In the genomic region with DNA sequence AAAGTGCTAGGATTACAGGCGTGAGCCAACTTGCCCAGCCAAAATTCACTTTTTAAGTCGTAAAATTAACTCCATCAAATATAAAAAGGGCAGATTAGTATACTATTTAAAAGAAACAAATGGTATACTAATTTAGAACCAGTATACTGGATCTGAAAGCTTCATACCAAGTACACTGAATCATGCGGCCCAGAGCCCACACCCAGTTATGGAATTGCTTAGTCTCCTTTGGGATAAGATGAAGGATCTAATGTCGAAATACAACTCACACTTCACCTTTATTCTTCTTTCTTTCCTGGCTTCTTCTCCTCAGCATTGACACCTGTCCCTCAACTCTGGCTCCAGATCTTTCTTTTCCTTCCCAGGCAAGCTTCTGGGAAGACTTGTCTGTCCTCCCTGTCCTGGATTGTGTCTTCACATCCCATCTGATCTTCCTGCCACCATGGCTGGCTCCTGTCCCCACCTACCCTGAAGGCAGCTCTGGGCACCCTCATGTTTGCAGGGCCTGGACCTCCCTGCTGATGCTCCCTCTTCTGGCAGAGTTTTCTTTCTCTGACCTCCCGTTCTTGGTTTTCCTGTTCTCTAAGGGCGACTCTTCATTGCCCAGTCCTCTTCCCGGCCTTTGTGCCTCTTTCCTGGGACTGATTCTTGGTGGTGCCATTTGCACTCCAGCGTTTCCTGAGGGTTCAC, we compare ENCODE assay signal across 15 cellular contexts. TPM values are rescaled to one million over a fixed set of nuclear protein-coding genes. Genes with fewer than 3 reads are reported as not detected.
DNase-seq lines count a peak whose midpoint lies in the region; ATAC-seq and TF ChIP-seq lines count a peak whose summit lies in the region.
"Had no signal": no experiment of that assay in that cellular context is flagged by ENCODE, and none has a peak within 500 bp of the region (broad histone marks: within the 10 kb centered on the region; RNA-seq: fewer than 3 reads in every experiment).

No MANE protein-coding gene starts in this region.

- no peak overlapping the region for H3K4me3 ChIP-seq in AG04450 (ENCODE audit: low read depth, low read length)
- H3K4me3 ChIP-seq: BLaER1, uterus had no signal

- DNase-seq in AG04450 (ENCODE audit: low read depth, low spot score): no peak
- peak; percentile 32 for DNase-seq in GM20000 (ENCODE audit: low spot score)
- peak; percentile 11 for DNase-seq in SK-N-DZ (ENCODE audit: low spot score)
- peak in 1 of 2 donors; percentile 61 for DNase-seq in foreskin keratinocyte
- no peak for DNase-seq in NCI-H510A (lab: John Stamatoyannopoulos, UW)
- DNase-seq in progenitor cell of endocrine pancreas (ENCODE audit: low spot score, unreplicated experiment): no peak
- DNase-seq in T1000 (lab: John Stamatoyannopoulos, UW): no peak
- DNase-seq: activated CD4-positive, alpha-beta T cell treated with anti-CD3 and anti-CD28 coated beads for 48 hours; NCI-H1436 treated with DMSO at 0.1 percent for 48 hours; NCI-H69; stimulated activated naive CD4-positive, alpha-beta T cell; uterus had no signal

- H3K9me3 ChIP-seq in AG04450 (ENCODE audit: control insufficient read depth, insufficient read depth, low read length): no peaks in the 10 kb centered on the region
- H3K9me3 ChIP-seq: BLaER1, uterus had no signal

- peaks cover 70% of the 10 kb centered on the region for H3K27me3 Mint-ChIP-seq in progenitor cell of endocrine pancreas

- H3K27ac ChIP-seq in AG04450 (ENCODE audit: low read depth, low read length) (no peak overlapping the region), foreskin keratinocyte (no peak overlapping the region)
- H3K27ac ChIP-seq: BLaER1, uterus had no signal

- H3K4me1 ChIP-seq in foreskin keratinocyte: peaks cover 13% of the 10 kb centered on the region
- H3K4me1 ChIP-seq: uterus had no signal

- no peak overlapping the region for H3K27ac Mint-ChIP-seq in progenitor cell of endocrine pancreas
- H3K27ac Mint-ChIP-seq: activated T-helper 1 cell treated with anti-CD3 and anti-CD28 coated beads, Interleukin-12 subunit alpha, Interleukin-12 subunit beta, Interleukin-2, Interleukin-4 antibody, amounts not matched to agents 30 ng/mL and 10 ng/mL and 1 ng/mL, durations not matched to agents 14 hours and 24 hours and 36 hours had no signal

- H3K4me1 Mint-ChIP-seq in progenitor cell of endocrine pancreas (ENCODE audit: low read depth): peaks cover 40% of the 10 kb centered on the region

- H3K36me3 Mint-ChIP-seq in progenitor cell of endocrine pancreas (ENCODE audit: insufficient read depth): no peaks in the 10 kb centered on the region

- no peak overlapping the region for H3K4me3 Mint-ChIP-seq in progenitor cell of endocrine pancreas (ENCODE audit: low read depth)
- H3K4me3 Mint-ChIP-seq: activated T-helper 1 cell treated with anti-CD3 and anti-CD28 coated beads, Interleukin-12 subunit alpha, Interleukin-12 subunit beta, Interleukin-2, Interleukin-4 antibody, amounts not matched to agents 30 ng/mL and 10 ng/mL and 1 ng/mL, durations not matched to agents 14 hours and 24 hours and 36 hours had no signal

- CTCF ChIA-PET in AG04450 (lab: Charles Lee): no interaction called here

- TF ChIP-seq CTCF in AG04450 (IDR thresholded peaks at IDR 0.05; ENCODE audit: low read depth, low read length) (0 out of 2 replicates have a peak, but pooled peaks have one; percentile 4), GM20000 (IDR thresholded peaks at IDR 0.05; ENCODE audit: extremely low read depth, missing control alignments) (no peak), foreskin keratinocyte (conservative IDR thresholded peaks at IDR 0.05) (no peak), progenitor cell of endocrine pancreas (IDR thresholded peaks at IDR 0.05; ENCODE audit: unreplicated experiment) (no peak)

- ATAC-seq in foreskin keratinocyte (peak; percentile 56), GM19324 (IDR thresholded peaks at IDR 0.05; ENCODE audit: low FRiP score, unreplicated experiment) (no peak)

- POLR2A ChIA-PET in AG04450 (lab: Yijun Ruan, JAX): no interaction called here

- no peaks in the 10 kb centered on the region for H3K9me3 Mint-ChIP-seq in progenitor cell of endocrine pancreas (ENCODE audit: low read depth)
- H3K9me3 Mint-ChIP-seq: activated T-helper 1 cell treated with anti-CD3 and anti-CD28 coated beads, Interleukin-12 subunit alpha, Interleukin-12 subunit beta, Interleukin-2, Interleukin-4 antibody, amounts not matched to agents 30 ng/mL and 10 ng/mL and 1 ng/mL, durations not matched to agents 14 hours and 24 hours and 36 hours had no signal

- H3K27me3 ChIP-seq in AG04450 (ENCODE audit: control insufficient read depth, insufficient read depth, low read length) (peaks cover 18% of the 10 kb centered on the region), foreskin keratinocyte (no peaks in the 10 kb centered on the region)
- H3K27me3 ChIP-seq: BLaER1, uterus had no signal

RNA-seq across cellular contexts. Expression of a gene that starts 57.8 kb away (rescaled TPM):
- polyA plus RNA-seq in AG04450 (2011; rRNA removed) (52.5 and 64.0 TPM in 2 replicates), foreskin keratinocyte (41.7 and 48.4 TPM in 2 replicates)
- 99.5 and 105 TPM in 2 replicates for polyA minus RNA-seq in AG04450 (2011; rRNA and poly(A)+ RNA removed)
- polyA plus RNA-seq in SK-N-DZ (2014; cell fraction: cytosol; rRNA removed): 88.4 and 92.9 TPM in 2 replicates
- polyA plus RNA-seq in SK-N-DZ (2014; cell fraction: nucleus; rRNA removed): 89.9 and 109 TPM in 2 replicates
- total RNA-seq in foreskin keratinocyte (100 and 101 TPM in 2 replicates), progenitor cell of endocrine pancreas (182 and 183 TPM in 2 replicates)

Comparison
In these comparisons a context has a peak if more than half of its experiments do, and no peak if none do; other contexts are left out.
1. DNase-seq: peak in GM20000 (single experiment) and SK-N-DZ (single experiment); none in AG04450 (single experiment), NCI-H510A (single experiment), progenitor cell of endocrine pancreas (single experiment) and T1000 (single experiment).